In the genomic region with DNA sequence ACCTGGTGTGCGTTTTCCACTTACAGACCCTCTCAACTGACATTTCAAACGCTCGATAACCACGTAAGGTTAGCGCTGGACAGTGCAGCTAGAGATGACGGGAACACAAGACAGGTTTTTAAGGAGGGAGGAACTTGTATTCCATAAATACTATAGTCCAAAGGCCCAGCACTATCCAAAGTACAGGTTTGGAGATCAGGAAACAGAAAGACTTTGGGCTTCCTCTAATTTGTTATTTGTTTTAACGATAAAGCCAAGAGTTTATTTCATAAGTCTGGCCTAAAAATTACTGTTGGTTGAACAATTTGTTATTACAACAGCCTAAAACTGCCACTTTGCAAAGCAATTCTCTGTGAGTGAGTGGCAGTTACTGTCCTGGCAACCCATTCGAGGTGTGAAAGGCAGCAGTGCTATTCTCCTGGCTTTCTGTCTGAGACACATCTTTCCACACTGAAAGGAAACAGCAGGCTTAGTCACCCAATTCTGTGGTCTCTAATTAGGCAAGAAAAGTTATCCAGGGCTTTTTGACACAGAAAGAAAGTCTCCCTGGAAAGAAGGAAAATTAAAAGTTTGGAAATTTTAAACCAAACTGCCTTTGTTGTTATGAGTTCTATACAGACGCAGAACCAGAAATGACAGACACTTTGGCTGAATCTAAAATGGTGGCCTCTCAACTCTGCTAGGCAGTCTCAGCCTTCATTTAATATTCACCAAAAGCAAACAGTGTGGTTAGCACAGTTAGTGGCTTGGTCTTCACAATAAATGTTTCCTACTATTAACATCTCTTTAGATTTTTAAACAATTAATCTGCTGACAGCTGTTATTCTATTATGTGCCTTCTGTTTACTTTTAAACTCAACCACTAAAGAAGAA, we compare ENCODE assay signal across 2 cellular contexts.
TF ChIP-seq lines count a peak whose summit lies in the region.

No MANE protein-coding gene starts in this region.

TF ChIP-seq in IMR-90, 13 proteins besides CTCF, POLR2A, EP300 and RAD21:
- no peak for TF ChIP-seq RFX5 (IDR thresholded peaks at IDR 0.05; ENCODE audit: low read depth, low read length)
- 0 out of 2 replicates have a peak, but pooled peaks have one; percentile 32 for TF ChIP-seq CEBPB (IDR thresholded peaks at IDR 0.05; ENCODE audit: low read depth, low read length)
- TF ChIP-seq, protein P1, sequence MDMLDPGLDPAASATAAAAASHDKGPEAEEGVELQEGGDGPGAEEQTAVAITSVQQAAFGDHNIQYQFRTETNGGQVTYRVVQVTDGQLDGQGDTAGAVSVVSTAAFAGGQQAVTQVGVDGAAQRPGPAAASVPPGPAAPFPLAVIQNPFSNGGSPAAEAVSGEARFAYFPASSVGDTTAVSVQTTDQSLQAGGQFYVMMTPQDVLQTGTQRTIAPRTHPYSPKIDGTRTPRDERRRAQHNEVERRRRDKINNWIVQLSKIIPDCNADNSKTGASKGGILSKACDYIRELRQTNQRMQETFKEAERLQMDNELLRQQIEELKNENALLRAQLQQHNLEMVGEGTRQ (IDR thresholded peaks at IDR 0.05; ENCODE audit: low read depth, low read length): no peak

TF ChIP-seq in liver, 16 proteins besides CTCF, POLR2A, EP300 and RAD21:
- TF ChIP-seq HNF4G (IDR thresholded peaks at IDR 0.05) (peak; percentile 82), YY1 (IDR thresholded peaks at IDR 0.05) (peak; percentile 54), ATF3 (IDR thresholded peaks at IDR 0.05) (no peak), RXRA (IDR thresholded peaks at IDR 0.05) (peak; percentile 61 to 62), SP1 (IDR thresholded peaks at IDR 0.05) (peak; percentile 74), NR2F2 (IDR thresholded peaks at IDR 0.05) (no peak), HNF4A (conservative IDR thresholded peaks at IDR 0.05) (peak; percentile 93 to 94), FOXA2 (IDR thresholded peaks at IDR 0.05) (no peak), TAF1 (conservative IDR thresholded peaks at IDR 0.05) (no peak), EGR1 (IDR thresholded peaks at IDR 0.05; ENCODE audit: low read depth in 2 of 2) (no peak), JUND (IDR thresholded peaks at IDR 0.05) (peak; percentile 65 to 66), FOXA1 (IDR thresholded peaks at IDR 0.05) (no peak), GABPA (IDR thresholded peaks at IDR 0.05 in 1 of 2, conservative IDR thresholded peaks at IDR 0.05 in 1 of 2) (no peak)
- TF ChIP-seq, protein P2, sequence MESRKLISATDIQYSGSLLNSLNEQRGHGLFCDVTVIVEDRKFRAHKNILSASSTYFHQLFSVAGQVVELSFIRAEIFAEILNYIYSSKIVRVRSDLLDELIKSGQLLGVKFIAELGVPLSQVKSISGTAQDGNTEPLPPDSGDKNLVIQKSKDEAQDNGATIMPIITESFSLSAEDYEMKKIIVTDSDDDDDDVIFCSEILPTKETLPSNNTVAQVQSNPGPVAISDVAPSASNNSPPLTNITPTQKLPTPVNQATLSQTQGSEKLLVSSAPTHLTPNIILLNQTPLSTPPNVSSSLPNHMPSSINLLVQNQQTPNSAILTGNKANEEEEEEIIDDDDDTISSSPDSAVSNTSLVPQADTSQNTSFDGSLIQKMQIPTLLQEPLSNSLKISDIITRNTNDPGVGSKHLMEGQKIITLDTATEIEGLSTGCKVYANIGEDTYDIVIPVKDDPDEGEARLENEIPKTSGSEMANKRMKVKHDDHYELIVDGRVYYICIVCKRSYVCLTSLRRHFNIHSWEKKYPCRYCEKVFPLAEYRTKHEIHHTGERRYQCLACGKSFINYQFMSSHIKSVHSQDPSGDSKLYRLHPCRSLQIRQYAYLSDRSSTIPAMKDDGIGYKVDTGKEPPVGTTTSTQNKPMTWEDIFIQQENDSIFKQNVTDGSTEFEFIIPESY (IDR thresholded peaks at IDR 0.05): no peak
- TF ChIP-seq, protein P3, sequence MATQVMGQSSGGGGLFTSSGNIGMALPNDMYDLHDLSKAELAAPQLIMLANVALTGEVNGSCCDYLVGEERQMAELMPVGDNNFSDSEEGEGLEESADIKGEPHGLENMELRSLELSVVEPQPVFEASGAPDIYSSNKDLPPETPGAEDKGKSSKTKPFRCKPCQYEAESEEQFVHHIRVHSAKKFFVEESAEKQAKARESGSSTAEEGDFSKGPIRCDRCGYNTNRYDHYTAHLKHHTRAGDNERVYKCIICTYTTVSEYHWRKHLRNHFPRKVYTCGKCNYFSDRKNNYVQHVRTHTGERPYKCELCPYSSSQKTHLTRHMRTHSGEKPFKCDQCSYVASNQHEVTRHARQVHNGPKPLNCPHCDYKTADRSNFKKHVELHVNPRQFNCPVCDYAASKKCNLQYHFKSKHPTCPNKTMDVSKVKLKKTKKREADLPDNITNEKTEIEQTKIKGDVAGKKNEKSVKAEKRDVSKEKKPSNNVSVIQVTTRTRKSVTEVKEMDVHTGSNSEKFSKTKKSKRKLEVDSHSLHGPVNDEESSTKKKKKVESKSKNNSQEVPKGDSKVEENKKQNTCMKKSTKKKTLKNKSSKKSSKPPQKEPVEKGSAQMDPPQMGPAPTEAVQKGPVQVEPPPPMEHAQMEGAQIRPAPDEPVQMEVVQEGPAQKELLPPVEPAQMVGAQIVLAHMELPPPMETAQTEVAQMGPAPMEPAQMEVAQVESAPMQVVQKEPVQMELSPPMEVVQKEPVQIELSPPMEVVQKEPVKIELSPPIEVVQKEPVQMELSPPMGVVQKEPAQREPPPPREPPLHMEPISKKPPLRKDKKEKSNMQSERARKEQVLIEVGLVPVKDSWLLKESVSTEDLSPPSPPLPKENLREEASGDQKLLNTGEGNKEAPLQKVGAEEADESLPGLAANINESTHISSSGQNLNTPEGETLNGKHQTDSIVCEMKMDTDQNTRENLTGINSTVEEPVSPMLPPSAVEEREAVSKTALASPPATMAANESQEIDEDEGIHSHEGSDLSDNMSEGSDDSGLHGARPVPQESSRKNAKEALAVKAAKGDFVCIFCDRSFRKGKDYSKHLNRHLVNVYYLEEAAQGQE (IDR thresholded peaks at IDR 0.05): peak; percentile 13
- TF ChIP-seq, protein P4, sequence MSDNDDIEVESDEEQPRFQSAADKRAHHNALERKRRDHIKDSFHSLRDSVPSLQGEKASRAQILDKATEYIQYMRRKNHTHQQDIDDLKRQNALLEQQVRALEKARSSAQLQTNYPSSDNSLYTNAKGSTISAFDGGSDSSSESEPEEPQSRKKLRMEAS (IDR thresholded peaks at IDR 0.05): peak; percentile 84
